In genomic region chr5:119037496-119038215, GRCh38 we compare ENCODE assay signal across 1 cellular context.
TF ChIP-seq lines count a peak whose summit lies in the region.

No MANE protein-coding gene starts in this region.

TF ChIP-seq in K562, 482 proteins besides CTCF, POLR2A, EP300 and RAD21 (continued from another document):
- TF ChIP-seq RFX1 (IDR thresholded peaks at IDR 0.05) = peak; percentile 28; the same call in 1 of the 2 replicates
